In genomic region chr2:55112229-55113016, GRCh38 we compare ENCODE assay signal across 8 cellular contexts.
DNase-seq lines count a peak whose midpoint lies in the region; ATAC-seq and TF ChIP-seq lines count a peak whose summit lies in the region.

No MANE protein-coding gene starts in this region.

- H3K27me3 Mint-ChIP-seq in mesothelial cell of epicardium (ENCODE audit: low read depth): no peaks in the 10 kb centered on the region

- no peaks in the 10 kb centered on the region for H3K9me3 Mint-ChIP-seq in mesothelial cell of epicardium

- no peak overlapping the region for H3K4me3 Mint-ChIP-seq in mesothelial cell of epicardium

- ATAC-seq in upper lobe of right lung (peak; percentile 61), HG03025 (IDR thresholded peaks at IDR 0.05; ENCODE audit: low FRiP score, unreplicated experiment) (no peak), esophagus mucosa (no peak), HG02938 (IDR thresholded peaks at IDR 0.05; ENCODE audit: unreplicated experiment) (no peak)

- H3K27ac ChIP-seq in upper lobe of right lung: peak overlapping the region; percentile 85

- no peaks in the 10 kb centered on the region for H3K9me3 ChIP-seq in upper lobe of right lung

- H3K4me1 Mint-ChIP-seq in mesothelial cell of epicardium: peaks cover 21% of the 10 kb centered on the region

- H3K4me1 ChIP-seq in upper lobe of right lung: peaks cover 23% of the 10 kb centered on the region

- H3K4me3 ChIP-seq in choroid plexus epithelial cell (ENCODE audit: low read depth, low read length) (no peak overlapping the region), upper lobe of right lung (no peak overlapping the region)

- H3K36me3 ChIP-seq in upper lobe of right lung: no peaks in the 10 kb centered on the region

- H3K27me3 ChIP-seq in upper lobe of right lung: no peaks in the 10 kb centered on the region

- no peaks in the 10 kb centered on the region for H3K36me3 Mint-ChIP-seq in mesothelial cell of epicardium

- H3K27ac Mint-ChIP-seq in mesothelial cell of epicardium: peak overlapping the region; percentile 64

- TF ChIP-seq CTCF in choroid plexus epithelial cell (conservative IDR thresholded peaks at IDR 0.05; ENCODE audit: low read depth, low read length) (peak; percentile 47), mesothelial cell of epicardium (IDR thresholded peaks at IDR 0.05; ENCODE audit: unreplicated experiment) (no peak), upper lobe of right lung (IDR thresholded peaks at IDR 0.05) (peak; percentile 9)

- DNase-seq in DMS53 (lab: John Stamatoyannopoulos, UW) (peak; percentile 85), NCI-H524 treated with DMSO at 0.1 percent for 48 hours (lab: John Stamatoyannopoulos, UW) (peak; percentile 48), choroid plexus epithelial cell (ENCODE audit: low read depth) (peak; percentile 91), mesothelial cell of epicardium (ENCODE audit: low spot score in 2 of 2, unreplicated experiment in 2 of 2) (no peak), upper lobe of right lung (peak; percentile 69)

- intact Hi-C loops in upper lobe of right lung (cut with DNase I): no loop called here

Comparison
In these comparisons a context has a peak if more than half of its experiments do, and no peak if none do; other contexts are left out.
1. DNase-seq: peak in DMS53 (single experiment), NCI-H524 treated with DMSO at 0.1 percent for 48 hours (single experiment), choroid plexus epithelial cell (single experiment) and upper lobe of right lung (single experiment); none in mesothelial cell of epicardium (0 of 2).